9 cellular contexts compared by ENCODE assay signal in the genomic region with DNA sequence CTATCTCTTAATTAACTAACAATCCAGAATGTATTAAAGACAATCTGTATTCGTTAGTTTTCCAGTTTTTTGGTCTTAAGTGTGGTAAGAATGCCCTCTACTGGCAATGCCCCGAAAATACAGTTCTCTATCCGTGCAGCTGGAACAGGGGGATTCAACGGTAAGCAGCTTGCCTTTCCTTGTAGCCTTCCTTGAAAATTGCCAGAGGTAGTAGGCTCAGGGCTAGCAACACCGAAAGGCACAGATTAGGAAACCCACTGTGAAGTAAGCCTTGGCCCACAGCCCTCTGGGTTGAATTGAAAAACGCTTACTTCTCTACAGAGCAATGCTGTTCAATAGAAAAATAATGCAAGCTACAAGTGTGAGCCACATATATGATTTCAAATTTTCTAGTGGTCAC. TPM values are rescaled to one million over a fixed set of nuclear protein-coding genes. Genes with fewer than 3 reads are reported as not detected.
A peak's percentile ranks its signal among the peaks of the same experiment; 100 is the strongest.
DNase-seq lines count a peak whose midpoint lies in the region; ATAC-seq and TF ChIP-seq lines count a peak whose summit lies in the region.
"Had no signal": no experiment of that assay in that cellular context is flagged by ENCODE, and none has a peak within 500 bp of the region (broad histone marks: within the 10 kb centered on the region; RNA-seq: fewer than 3 reads in every experiment).

No MANE protein-coding gene starts in this region.

- RAD21 ChIA-PET in HCT116 (lab: Charles Lee; ENCODE audit: low non-redundant PET in 1 of 2, low total read pairs in 2 of 2, uncharacterized antibody in 2 of 2, unreplicated experiment in 2 of 2) = interaction anchor here (0.6 to 2.1 kb wide), 4 partner anchors 50 to 724 kb away, joined by 3 to 9 read pairs (median 3); a partner anchor contains a TSS

- TF ChIP-seq CTCF in HCT116 (IDR thresholded peaks at IDR 0.05 in 2 of 3, conservative IDR thresholded peaks at IDR 0.05 in 1 of 3; ENCODE audit: borderline replicate concordance in 1 of 3, insufficient read depth in 1 of 3, low read depth in 2 of 3, low read length in 2 of 3) = peak; percentile 73 to 89 (median 80)
- TF ChIP-seq CTCF in WI38 (IDR thresholded peaks at IDR 0.05; ENCODE audit: low read depth, low read length) = peak; percentile 81
- peak; percentile 86 for TF ChIP-seq CTCF in choroid plexus epithelial cell (conservative IDR thresholded peaks at IDR 0.05; ENCODE audit: low read depth, low read length)

- no peak overlapping the region for H3K9ac ChIP-seq in HCT116 (ENCODE audit: low read length)

- BruUV-seq in HCT116 (replicated peaks; lab: Mats Ljungman, UMichigan) = no TSS peak

- peak; percentile 88 for TF ChIP-seq RAD21 in HCT116 (IDR thresholded peaks at IDR 0.05; ENCODE audit: low read depth)

- no peaks in the 10 kb centered on the region for H3K79me2 ChIP-seq in HCT116 (ENCODE audit: insufficient read depth, low read length)

- CTCF ChIA-PET in HCT116 (lab: Charles Lee) = interaction anchor here (0.6 to 4.4 kb wide), 23 partner anchors 12 to 801 kb away, joined by 3 to 43 read pairs (median 4); a partner anchor contains a TSS

- no peaks in the 10 kb centered on the region for H4K20me1 ChIP-seq in HCT116 (ENCODE audit: insufficient read depth)

- H3K9me2 ChIP-seq in HCT116 (ENCODE audit: insufficient read depth) = no peaks in the 10 kb centered on the region

- TF ChIP-seq POLR2A in HCT116 (IDR thresholded peaks at IDR 0.05; ENCODE audit: borderline replicate concordance, extremely low read depth, insufficient read depth, insufficient read length) = no peak

- DNase-seq in DMS53 treated with DMSO at 0.1 percent for 48 hours (lab: John Stamatoyannopoulos, UW; ENCODE audit: unreplicated experiment) (peak; percentile 87), HCT116 (ENCODE audit: low read depth, low spot score) (peak; percentile 70), NCI-H2171 (lab: John Stamatoyannopoulos, UW) (peak; percentile 10), choroid plexus epithelial cell (ENCODE audit: low read depth) (peak; percentile 84), kidney tubule cell (ENCODE audit: low spot score) (peak; percentile 66), ureter (ENCODE audit: low spot score) (no peak)
- DNase-seq in stimulated activated CD8-positive, alpha-beta memory T cell treated with anti-CD3 and anti-CD28 coated beads, Interleukin-2, amount 100 ng/mL, for 1 hour (ENCODE audit: low read depth in 2 of 2) = peak; percentile 9 to 14

- intact Hi-C loops in HCT116 (cut with micrococcal nuclease) = loop anchor here (1.0 to 5.0 kb wide), 6 partner anchors 97 to 423 kb away; no protein-coding TSS in a partner anchor

- H3K27me3 ChIP-seq in HCT116 (ENCODE audit: insufficient read depth, low read length) = no peaks in the 10 kb centered on the region

- no peak overlapping the region for H3K4me3 ChIP-seq in HCT116 (replicated peaks in 1 of 2; ENCODE audit: low read depth in 1 of 2, low read length in 2 of 2)
- H3K4me3 ChIP-seq in WI38 (ENCODE audit: low read depth, low read length) = no peak overlapping the region
- H3K4me3 ChIP-seq in choroid plexus epithelial cell (ENCODE audit: low read depth, low read length) = no peak overlapping the region

- H3K36me3 ChIP-seq in HCT116 (ENCODE audit: control insufficient read depth in 1 of 2, insufficient read depth in 2 of 2, low read length in 2 of 2) = no peaks in the 10 kb centered on the region

- no peak overlapping the region for H3K27ac ChIP-seq in HCT116 (ENCODE audit: low read depth, low read length)

- POLR2A ChIA-PET in HCT116 (lab: Charles Lee) = interaction anchor here (0.7 to 1.0 kb wide), 3 partner anchors 308 to 423 kb away, joined by 3 to 4 read pairs (median 3); no protein-coding TSS in a partner anchor

- H3K4me2 ChIP-seq in HCT116 (ENCODE audit: low read length) = peak overlapping the region; percentile 31; the same call in 1 of the 2 replicates

- 0 out of 4 replicates have a peak, but pooled peaks cover 0 to 2% of the 10 kb centered on the region in 2 experiments for H3K4me1 ChIP-seq in HCT116 (ENCODE audit: control insufficient read depth in 1 of 2, insufficient read depth in 2 of 2, low read length in 2 of 2)

- peak overlapping the region; percentile 78 for H2AFZ ChIP-seq in HCT116 (ENCODE audit: low read depth, low read length, poor library complexity, severe bottlenecking)

- no peaks in the 10 kb centered on the region for H3K9me3 ChIP-seq in HCT116 (ENCODE audit: control insufficient read depth in 1 of 2, insufficient read depth in 1 of 2, low read depth in 1 of 2, low read length in 2 of 2)

- peak; percentile 93 for ATAC-seq in HCT116

TF ChIP-seq in HCT116, 20 proteins besides CTCF, POLR2A, EP300 and RAD21:
- TF ChIP-seq SIN3A (IDR thresholded peaks at IDR 0.05; ENCODE audit: low read depth) (no peak), EZH2phosphoT487 (IDR thresholded peaks at IDR 0.05; ENCODE audit: borderline replicate concordance) (no peak), ELF1 (IDR thresholded peaks at IDR 0.05; ENCODE audit: borderline replicate concordance, low read depth) (no peak), ZNF274 (IDR thresholded peaks at IDR 0.05; ENCODE audit: low read depth, low read length) (no peak), ZFX (IDR thresholded peaks at IDR 0.05) (no peak), EGR1 (IDR thresholded peaks at IDR 0.05; ENCODE audit: low read depth) (no peak), CEBPB (IDR thresholded peaks at IDR 0.05; ENCODE audit: low read depth) (no peak), JUND (IDR thresholded peaks at IDR 0.05) (no peak), FOSL1 (IDR thresholded peaks at IDR 0.05; ENCODE audit: low read depth) (no peak), TCF7L2 (IDR thresholded peaks at IDR 0.05; ENCODE audit: borderline replicate concordance, extremely low read depth, insufficient read depth, insufficient read length) (no peak), POLR2AphosphoS5 (IDR thresholded peaks at IDR 0.05; ENCODE audit: low read depth, low read length) (no peak), CBX3 (IDR thresholded peaks at IDR 0.05; ENCODE audit: low read depth) (no peak), SRF (IDR thresholded peaks at IDR 0.05; ENCODE audit: low read depth) (no peak), SP1 (IDR thresholded peaks at IDR 0.05; ENCODE audit: low read depth) (no peak), EZH2 (IDR thresholded peaks at IDR 0.05) (no peak), YY1 (IDR thresholded peaks at IDR 0.05; ENCODE audit: extremely low read depth, insufficient replicate concordance, low read depth, low read length) (no peak)
- TF ChIP-seq, protein P1, sequence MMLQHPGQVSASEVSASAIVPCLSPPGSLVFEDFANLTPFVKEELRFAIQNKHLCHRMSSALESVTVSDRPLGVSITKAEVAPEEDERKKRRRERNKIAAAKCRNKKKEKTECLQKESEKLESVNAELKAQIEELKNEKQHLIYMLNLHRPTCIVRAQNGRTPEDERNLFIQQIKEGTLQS (IDR thresholded peaks at IDR 0.05) = no peak
- TF ChIP-seq, protein P2, sequence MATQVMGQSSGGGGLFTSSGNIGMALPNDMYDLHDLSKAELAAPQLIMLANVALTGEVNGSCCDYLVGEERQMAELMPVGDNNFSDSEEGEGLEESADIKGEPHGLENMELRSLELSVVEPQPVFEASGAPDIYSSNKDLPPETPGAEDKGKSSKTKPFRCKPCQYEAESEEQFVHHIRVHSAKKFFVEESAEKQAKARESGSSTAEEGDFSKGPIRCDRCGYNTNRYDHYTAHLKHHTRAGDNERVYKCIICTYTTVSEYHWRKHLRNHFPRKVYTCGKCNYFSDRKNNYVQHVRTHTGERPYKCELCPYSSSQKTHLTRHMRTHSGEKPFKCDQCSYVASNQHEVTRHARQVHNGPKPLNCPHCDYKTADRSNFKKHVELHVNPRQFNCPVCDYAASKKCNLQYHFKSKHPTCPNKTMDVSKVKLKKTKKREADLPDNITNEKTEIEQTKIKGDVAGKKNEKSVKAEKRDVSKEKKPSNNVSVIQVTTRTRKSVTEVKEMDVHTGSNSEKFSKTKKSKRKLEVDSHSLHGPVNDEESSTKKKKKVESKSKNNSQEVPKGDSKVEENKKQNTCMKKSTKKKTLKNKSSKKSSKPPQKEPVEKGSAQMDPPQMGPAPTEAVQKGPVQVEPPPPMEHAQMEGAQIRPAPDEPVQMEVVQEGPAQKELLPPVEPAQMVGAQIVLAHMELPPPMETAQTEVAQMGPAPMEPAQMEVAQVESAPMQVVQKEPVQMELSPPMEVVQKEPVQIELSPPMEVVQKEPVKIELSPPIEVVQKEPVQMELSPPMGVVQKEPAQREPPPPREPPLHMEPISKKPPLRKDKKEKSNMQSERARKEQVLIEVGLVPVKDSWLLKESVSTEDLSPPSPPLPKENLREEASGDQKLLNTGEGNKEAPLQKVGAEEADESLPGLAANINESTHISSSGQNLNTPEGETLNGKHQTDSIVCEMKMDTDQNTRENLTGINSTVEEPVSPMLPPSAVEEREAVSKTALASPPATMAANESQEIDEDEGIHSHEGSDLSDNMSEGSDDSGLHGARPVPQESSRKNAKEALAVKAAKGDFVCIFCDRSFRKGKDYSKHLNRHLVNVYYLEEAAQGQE (IDR thresholded peaks at IDR 0.05; ENCODE audit: low read depth) = no peak
- TF ChIP-seq, protein P3, sequence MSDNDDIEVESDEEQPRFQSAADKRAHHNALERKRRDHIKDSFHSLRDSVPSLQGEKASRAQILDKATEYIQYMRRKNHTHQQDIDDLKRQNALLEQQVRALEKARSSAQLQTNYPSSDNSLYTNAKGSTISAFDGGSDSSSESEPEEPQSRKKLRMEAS (IDR thresholded peaks at IDR 0.05) = no peak

RNA-seq across cellular contexts. Expression of a gene that starts 17.1 kb away (rescaled TPM):
- total RNA-seq in HCT116 (2021; ENCODE audit: unreplicated experiment) (68.3 TPM), ureter (85.8 TPM)
- polyA plus RNA-seq in HCT116 (2012) = 18.9 and 21.1 TPM in 2 replicates

RNA-seq across cellular contexts. Expression of a gene that starts 37.4 kb away (rescaled TPM):
- 19.5 TPM for total RNA-seq in HCT116 (2021; ENCODE audit: unreplicated experiment)
- 11.5 and 13.9 TPM in 2 replicates for polyA plus RNA-seq in HCT116 (2012)
- total RNA-seq in ureter = 25.7 TPM
- total RNA-seq: activated CD8-positive, alpha-beta memory T cell treated with anti-CD3 and anti-CD28 coated beads for 36 hours had no signal
